ENCODE assay signal across 11 cellular contexts in genomic region chr5:173498286-173498685, GRCh38.
DNase-seq lines count a peak whose midpoint lies in the region; ATAC-seq and TF ChIP-seq lines count a peak whose summit lies in the region.
"Had no signal": no experiment of that assay in that cellular context is flagged by ENCODE, and none has a peak within 500 bp of the region (broad histone marks: within the 10 kb centered on the region; RNA-seq: fewer than 3 reads in every experiment).

No MANE protein-coding gene starts in this region.

- intact Hi-C loops in lower leg skin (cut with DNase I; ENCODE audit: low total_unique reads) = no loop called here
- intact Hi-C loops in naive thymus-derived CD4-positive, alpha-beta T cell (cut with micrococcal nuclease) = no loop called here

- POLR2A ChIA-PET in naive thymus-derived CD4-positive, alpha-beta T cell (lab: Charles Lee) = no interaction called here

- H3K27me3 Mint-ChIP-seq in naive thymus-derived CD4-positive, alpha-beta T cell = peaks cover 0 to 43% (median 6%) of the 10 kb centered on the region in 5 donors

- ATAC-seq in GM21515 (IDR thresholded peaks at IDR 0.05; ENCODE audit: unreplicated experiment) = no peak
- no peak for ATAC-seq in naive thymus-derived CD4-positive, alpha-beta T cell

- WGBS in lower leg skin, 2 donors = 33 to 38% methylated on average over 9 of the region's 9 CpGs

- CTCF ChIA-PET in naive thymus-derived CD4-positive, alpha-beta T cell (lab: Charles Lee) = no interaction called here

- DNase-seq in LHCN-M2 (ENCODE audit: low read depth) (peak; percentile 82), epithelial cell of esophagus (ENCODE audit: low read depth) (peak; percentile 24), lower leg skin (ENCODE audit: low spot score in 2 of 2) (peak; percentile 48 to 89), NCI-H1694 (lab: John Stamatoyannopoulos, UW) (no peak), dermis blood vessel endothelial cell (no peak)
- DNase-seq in naive thymus-derived CD4-positive, alpha-beta T cell = no peak
- DNase-seq: activated T-cell treated with anti-CD3 and anti-CD28 coated beads for 4 hours; central memory CD4-positive, alpha-beta T cell; NCI-H187 treated with DMSO at 0.1 percent for 48 hours had no signal

- H3K36me3 ChIP-seq in naive thymus-derived CD4-positive, alpha-beta T cell (ENCODE audit: control insufficient read depth in 2 of 3, insufficient read depth in 3 of 3, low read length in 3 of 3) = no peaks in the 10 kb centered on the region

- H3K4me1 ChIP-seq in naive thymus-derived CD4-positive, alpha-beta T cell (ENCODE audit: control insufficient read depth in 2 of 2, insufficient read depth in 2 of 2, low read length in 2 of 2) = no peaks in the 10 kb centered on the region

- H3K27me3 ChIP-seq in naive thymus-derived CD4-positive, alpha-beta T cell (ENCODE audit: control insufficient read depth in 2 of 2, insufficient read depth in 2 of 2, low read length in 2 of 2) = no peaks in the 10 kb centered on the region

- H3K9me3 ChIP-seq in naive thymus-derived CD4-positive, alpha-beta T cell (ENCODE audit: control insufficient read depth in 2 of 3, low read length in 3 of 3) = no peaks in the 10 kb centered on the region

- no peak overlapping the region for H3K4me3 ChIP-seq in epithelial cell of esophagus (ENCODE audit: low read length)
- H3K4me3 ChIP-seq in lower leg skin (ENCODE audit: low read depth, poor library complexity, severe bottlenecking) = no peak overlapping the region
- H3K4me3 ChIP-seq in naive thymus-derived CD4-positive, alpha-beta T cell (ENCODE audit: low read length) = no peak overlapping the region

- no peak for TF ChIP-seq CTCF in epithelial cell of esophagus (IDR thresholded peaks at IDR 0.05; ENCODE audit: insufficient read depth, low read depth, low read length, missing control alignments)
- TF ChIP-seq CTCF in lower leg skin (IDR thresholded peaks at IDR 0.05) = no peak

- peaks cover 0 to 1% (median 0%) of the 10 kb centered on the region in 7 donors for H3K4me1 Mint-ChIP-seq in naive thymus-derived CD4-positive, alpha-beta T cell

- no peaks in the 10 kb centered on the region for H3K36me3 Mint-ChIP-seq in naive thymus-derived CD4-positive, alpha-beta T cell

- H3K27ac ChIP-seq in naive thymus-derived CD4-positive, alpha-beta T cell (ENCODE audit: low read depth, low read length) = no peak overlapping the region

- H3K27ac Mint-ChIP-seq in naive thymus-derived CD4-positive, alpha-beta T cell = no peak overlapping the region

- no peak overlapping the region for H3K4me3 Mint-ChIP-seq in naive thymus-derived CD4-positive, alpha-beta T cell
- H3K4me3 Mint-ChIP-seq: neural crest cell had no signal

- H3K9me3 Mint-ChIP-seq in naive thymus-derived CD4-positive, alpha-beta T cell = peaks cover 0 to 8% (median 0%) of the 10 kb centered on the region in 11 donors
- H3K9me3 Mint-ChIP-seq: neural crest cell had no signal

- no peak for TF ChIP-seq POLR2A in lower leg skin (IDR thresholded peaks at IDR 0.05)

Comparison
In these comparisons a context has a peak if more than half of its experiments do, and no peak if none do; other contexts are left out.
1. DNase-seq: peak in LHCN-M2 (single experiment), epithelial cell of esophagus (single experiment) and lower leg skin (2 of 2); none in NCI-H1694 (single experiment), dermis blood vessel endothelial cell (single experiment) and naive thymus-derived CD4-positive, alpha-beta T cell (0 of 9).